Comparison of ENCODE assay signal across 8 cellular contexts in genomic region chr1:147243228-147243685, GRCh38. TPM values are rescaled to one million over a fixed set of nuclear protein-coding genes. Genes with fewer than 3 reads are reported as not detected.
DNase-seq lines count a peak whose midpoint lies in the region; ATAC-seq and TF ChIP-seq lines count a peak whose summit lies in the region.

No MANE protein-coding gene starts in this region.

- in situ Hi-C loops in astrocyte of the cerebellum (cut with HindIII; ENCODE audit: low sequenced_read_pairs), result no loop called here

- H3K9me3 ChIP-seq in skeletal muscle tissue (ENCODE audit: control insufficient read depth in 3 of 3, low read length in 3 of 3), result no peaks in the 10 kb centered on the region

- peak; percentile 11 for DNase-seq in activated T-cell treated with anti-CD3 and anti-CD28 coated beads for 1 hour (ENCODE audit: low read depth)
- DNase-seq in activated T-cell treated with anti-CD3 and anti-CD28 coated beads, Interleukin-2, amount 50 U/mL, for 48 hours, result no peak
- DNase-seq in NCI-H526 treated with DMSO at 0.1 percent for 48 hours (lab: John Stamatoyannopoulos, UW), result peak; percentile 86
- DNase-seq in astrocyte of the cerebellum (ENCODE audit: low read depth), result no peak
- DNase-seq in SKM-1 treated with dmso at 0.1 percent for 144 hours (lab: John Stamatoyannopoulos, UW; ENCODE audit: unreplicated experiment), result no peak

- H3K4me3 ChIP-seq in astrocyte of the cerebellum (ENCODE audit: low read depth, low read length), result peak overlapping the region; percentile 77
- H3K4me3 ChIP-seq in iPS-11a (ENCODE audit: low read depth, low read length), result peak overlapping the region; percentile 60
- H3K4me3 ChIP-seq in skeletal muscle tissue (ENCODE audit: low read length in 3 of 3), result peak overlapping the region; percentile 81 to 88 (median 85)

- H3K4me1 ChIP-seq in skeletal muscle tissue (ENCODE audit: control insufficient read depth in 3 of 3, insufficient read depth in 3 of 3, low read length in 3 of 3), result peaks cover 7 to 26% (median 24%) of the 10 kb centered on the region in 3 donors

- H3K27ac ChIP-seq in skeletal muscle tissue (ENCODE audit: low read depth, low read length), result peak overlapping the region; percentile 98

- no peaks in the 10 kb centered on the region for H3K36me3 ChIP-seq in skeletal muscle tissue (ENCODE audit: control insufficient read depth in 3 of 3, insufficient read depth in 3 of 3, low read length in 3 of 3)

- peak; percentile 16 for ATAC-seq in HG02798 (IDR thresholded peaks at IDR 0.05; ENCODE audit: poor library complexity, unreplicated experiment)

- no peak for TF ChIP-seq CTCF in astrocyte of the cerebellum (IDR thresholded peaks at IDR 0.05; ENCODE audit: low read depth, low read length, missing control alignments)

- H3K27me3 ChIP-seq in skeletal muscle tissue (ENCODE audit: control insufficient read depth in 3 of 3, insufficient read depth in 3 of 3, low read length in 3 of 3), result no peaks in the 10 kb centered on the region

- peak overlapping the region; percentile 89 to 96 (median 93) for H3K9ac ChIP-seq in skeletal muscle tissue (ENCODE audit: low read depth in 1 of 3, low read length in 3 of 3)

RNA-seq across cellular contexts. Expression of gene CHD1L, which starts 0.8 kb away (rescaled TPM):
- total RNA-seq in skeletal muscle tissue, result 23.5 TPM

RNA-seq across cellular contexts. Expression of gene FMO5, which starts 18.1 kb away (rescaled TPM):
- total RNA-seq in skeletal muscle tissue, result 1.0 TPM

Comparison
In these comparisons a context has a peak if more than half of its experiments do, and no peak if none do; other contexts are left out.
1. DNase-seq: peak in activated T-cell treated with anti-CD3 and anti-CD28 coated beads for 1 hour (single experiment) and NCI-H526 treated with DMSO at 0.1 percent for 48 hours (single experiment); none in activated T-cell treated with anti-CD3 and anti-CD28 coated beads, Interleukin-2, amount 50 U/mL, for 48 hours (0 of 2), astrocyte of the cerebellum (single experiment) and SKM-1 treated with dmso at 0.1 percent for 144 hours (single experiment).
2. Peak in every context shown above with its lines, with median percentiles within 50 percentile points of each other: H3K4me3 ChIP-seq.